Comparison of ENCODE assay signal across 15 cellular contexts in the genomic region with DNA sequence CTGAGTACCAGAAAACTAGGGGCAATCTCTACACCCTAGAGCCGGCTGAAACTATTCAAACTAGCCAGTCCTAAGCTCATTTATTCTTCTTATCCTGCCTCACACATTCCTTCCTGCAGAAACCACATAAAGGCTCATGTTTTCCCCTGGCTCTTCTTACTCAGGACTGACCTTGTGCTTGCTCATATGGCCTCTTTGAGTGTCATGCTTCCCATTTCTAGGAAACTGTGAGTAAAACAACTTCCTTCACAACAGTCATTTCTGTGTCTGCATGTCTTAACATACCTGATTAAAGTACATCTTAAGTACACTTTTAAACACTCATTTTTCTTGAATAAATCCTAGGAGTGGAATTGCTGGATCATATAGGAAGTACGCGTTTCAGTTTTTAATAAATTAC.
"Had no signal": no experiment of that assay in that cellular context is flagged by ENCODE, and none has a peak within 500 bp of the region (broad histone marks: within the 10 kb centered on the region; RNA-seq: fewer than 3 reads in every experiment).

No MANE protein-coding gene starts in this region.

- H3K27ac ChIP-seq: ascending aorta, coronary artery, left lung, parathyroid adenoma, tibial artery, vagina had no signal

- DNase-seq: activated CD4-positive, alpha-beta T cell treated with anti-CD3 and anti-CD28 coated beads, Interleukin-2, amount 50 U/mL, for 48 hours; activated naive CD4-positive, alpha-beta T cell treated with anti-CD3 and anti-CD28 coated beads for 36 hours; activated naive CD8-positive, alpha-beta T cell treated with anti-CD3 and anti-CD28 coated beads, Interleukin-2, amount 50 U/mL, for 24 hours; caudate nucleus; effector CD4-positive, alpha-beta T cell; left lung; naive B cell; stimulated activated CD4-positive, alpha-beta T cell treated with anti-CD3 and anti-CD28 coated beads, Interleukin-2, amount 100 ng/mL, for 48 hours; stimulated activated naive B cell treated with anti-CD40 and anti-IgM and Interleukin-4, amounts not matched to agents 10 μg/mL and 1 μg/mL and 100 μg/mL, for 72 hours; T-helper 2 cell; tibial artery had no signal

- ATAC-seq: activated naive CD8-positive, alpha-beta T cell treated with anti-CD3 and anti-CD28 coated beads, Interleukin-2, amount 50 U/mL, for 24 hours; left lung; stimulated activated naive B cell treated with anti-CD40 and anti-IgM and Interleukin-4, amounts not matched to agents 10 μg/mL and 1 μg/mL and 100 μg/mL, for 72 hours had no signal
